Comparison of ENCODE assay signal across 10 cellular contexts in the genomic region with DNA sequence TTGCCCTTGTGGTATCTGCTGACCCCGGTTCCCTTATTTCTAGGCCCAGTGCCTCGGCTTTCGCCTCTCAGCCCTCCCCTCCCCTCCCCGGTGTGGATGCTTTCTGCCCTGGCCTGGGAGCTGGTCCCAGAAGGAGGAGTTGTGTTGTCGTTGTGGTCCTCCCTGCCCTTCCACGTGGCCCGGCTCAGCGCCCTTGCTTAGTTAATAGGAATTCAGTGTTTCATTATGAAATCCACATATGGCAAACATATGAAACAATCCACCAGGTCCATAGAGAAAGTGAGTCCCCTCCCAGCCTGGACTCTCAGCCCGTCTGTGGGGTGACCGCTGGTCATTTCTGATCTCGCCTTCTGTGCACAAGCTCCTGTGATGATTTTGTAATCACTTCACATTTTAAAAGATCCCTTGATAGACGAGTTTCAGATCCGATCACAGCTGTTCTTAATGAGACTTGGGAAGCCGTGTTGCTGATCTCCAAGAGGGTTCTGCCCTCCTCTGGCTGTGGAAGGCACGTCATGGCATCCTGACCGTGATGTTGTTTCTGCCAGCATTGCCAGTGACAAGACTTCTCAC.
DNase-seq lines count a peak whose midpoint lies in the region; ATAC-seq lines count a peak whose summit lies in the region.
"Had no signal": no experiment of that assay in that cellular context is flagged by ENCODE, and none has a peak within 500 bp of the region (broad histone marks: within the 10 kb centered on the region; RNA-seq: fewer than 3 reads in every experiment).

No MANE protein-coding gene starts in this region.

- H3K4me3 Mint-ChIP-seq in natural killer cell treated with Interleukin-12 subunit alpha and Interleukin-12 subunit beta and Interleukin-15 and Interleukin-18, amount 100 ng/mL, for 72 hours = no peak overlapping the region

- H3K9me3 Mint-ChIP-seq in natural killer cell treated with Interleukin-12 subunit alpha and Interleukin-12 subunit beta and Interleukin-15 and Interleukin-18, amount 100 ng/mL, for 72 hours = no peaks in the 10 kb centered on the region

- H3K4me1 Mint-ChIP-seq in natural killer cell treated with Interleukin-12 subunit alpha and Interleukin-12 subunit beta and Interleukin-15 and Interleukin-18, amount 100 ng/mL, for 72 hours (ENCODE audit: low read depth in 2 of 2) = no peaks in the 10 kb centered on the region

- no peak overlapping the region for H3K27ac Mint-ChIP-seq in natural killer cell treated with Interleukin-12 subunit alpha and Interleukin-12 subunit beta and Interleukin-15 and Interleukin-18, amount 100 ng/mL, for 72 hours

- peak; percentile 95 for DNase-seq in GM04504 (ENCODE audit: low read depth)
- peak; percentile 18 for DNase-seq in cerebellar cortex (ENCODE audit: low spot score)
- peak; percentile 63 for DNase-seq in iris pigment epithelial cell (ENCODE audit: low read depth)
- peak; percentile 12 for DNase-seq in smooth muscle cell of the brain vasculature (ENCODE audit: low read depth, low spot score)
- DNase-seq in natural killer cell treated with Interleukin-12 subunit alpha and Interleukin-12 subunit beta and Interleukin-15 and Interleukin-18, amount 100 ng/mL, for 72 hours (ENCODE audit: low spot score) = no peak
- no peak for DNase-seq in activated CD4-positive, alpha-beta T cell treated with anti-CD3 and anti-CD28 coated beads, Interleukin-2, amount 50 U/mL, for 4 hours
- DNase-seq: esophagus squamous epithelium, NCI-H146 had no signal

- H3K27me3 Mint-ChIP-seq in natural killer cell treated with Interleukin-12 subunit alpha and Interleukin-12 subunit beta and Interleukin-15 and Interleukin-18, amount 100 ng/mL, for 72 hours = no peaks in the 10 kb centered on the region

- ATAC-seq in natural killer cell treated with Interleukin-12 subunit alpha and Interleukin-12 subunit beta and Interleukin-15 and Interleukin-18, amount 100 ng/mL, for 72 hours = no peak
- ATAC-seq in HG02884 (IDR thresholded peaks at IDR 0.05; ENCODE audit: unreplicated experiment) (no peak), HG02678 (IDR thresholded peaks at IDR 0.05; ENCODE audit: unreplicated experiment) (no peak)

- no peaks in the 10 kb centered on the region for H3K36me3 Mint-ChIP-seq in natural killer cell treated with Interleukin-12 subunit alpha and Interleukin-12 subunit beta and Interleukin-15 and Interleukin-18, amount 100 ng/mL, for 72 hours

Comparison
In these comparisons a context has a peak if more than half of its experiments do, and no peak if none do; other contexts are left out.
1. DNase-seq: peak in GM04504 (single experiment), cerebellar cortex (single experiment), iris pigment epithelial cell (single experiment) and smooth muscle cell of the brain vasculature (single experiment); none in natural killer cell treated with Interleukin-12 subunit alpha and Interleukin-12 subunit beta and Interleukin-15 and Interleukin-18, amount 100 ng/mL, for 72 hours (single experiment) and activated CD4-positive, alpha-beta T cell treated with anti-CD3 and anti-CD28 coated beads, Interleukin-2, amount 50 U/mL, for 4 hours (0 of 2).